Comparison of ENCODE assay signal across 10 cellular contexts in genomic region chr13:114099191-114099590, GRCh38. TPM values are rescaled to one million over a fixed set of nuclear protein-coding genes. Genes with fewer than 3 reads are reported as not detected.
A peak's percentile ranks its signal among the peaks of the same experiment; 100 is the strongest.
DNase-seq lines count a peak whose midpoint lies in the region; ATAC-seq and TF ChIP-seq lines count a peak whose summit lies in the region.
"Had no signal": no experiment of that assay in that cellular context is flagged by ENCODE, and none has a peak within 500 bp of the region (broad histone marks: within the 10 kb centered on the region; RNA-seq: fewer than 3 reads in every experiment).

No MANE protein-coding gene starts in this region.

- H3K27me3 ChIP-seq in RWPE2 (ENCODE audit: insufficient read depth, poor library complexity, severe bottlenecking) (no peaks in the 10 kb centered on the region), Karpas-422 (ENCODE audit: low read length) (no peaks in the 10 kb centered on the region)

- no peaks in the 10 kb centered on the region for H3K9me3 ChIP-seq in RWPE2 (ENCODE audit: severe bottlenecking)
- no peaks in the 10 kb centered on the region; the same call in 1 of the 2 replicates for H3K9me3 ChIP-seq in Karpas-422 (ENCODE audit: low read length)
- H3K9me3 ChIP-seq: Caco-2 had no signal

- H3K9me2 ChIP-seq in Karpas-422 (replicated peaks; ENCODE audit: insufficient read depth, low read length) = no peaks in the 10 kb centered on the region

- no peak for TF ChIP-seq CTCF in RWPE2 (IDR thresholded peaks at IDR 0.05; ENCODE audit: poor library complexity, severe bottlenecking)
- TF ChIP-seq CTCF in fibroblast of the aortic adventitia (IDR thresholded peaks at IDR 0.05; ENCODE audit: insufficient read depth, low read length) = no peak
- TF ChIP-seq CTCF in osteocyte (IDR thresholded peaks at IDR 0.05) = no peak

- no peak overlapping the region for H3K4me3 ChIP-seq in RWPE2 (ENCODE audit: severe bottlenecking)
- H3K4me3 ChIP-seq in fibroblast of the aortic adventitia (ENCODE audit: low read depth, low read length) = peak overlapping the region; percentile 28
- H3K4me3 ChIP-seq in Karpas-422 (ENCODE audit: low read length) = no peak overlapping the region

- no peaks in the 10 kb centered on the region for H3K27me3 Mint-ChIP-seq in osteocyte (ENCODE audit: unreplicated experiment)

- H3K36me3 ChIP-seq in RWPE2 (ENCODE audit: low read depth) (no peaks in the 10 kb centered on the region), Karpas-422 (ENCODE audit: insufficient read depth, low read length) (no peaks in the 10 kb centered on the region)

- H3K4me3 Mint-ChIP-seq in osteocyte (ENCODE audit: unreplicated experiment) = peak overlapping the region; percentile 10

- H3K4me1 ChIP-seq in RWPE2 (ENCODE audit: insufficient read depth, poor library complexity, severe bottlenecking) (no peaks in the 10 kb centered on the region), Karpas-422 (ENCODE audit: low read length) (no peaks in the 10 kb centered on the region)
- H3K4me1 ChIP-seq: Caco-2 had no signal

- H3K9me3 Mint-ChIP-seq in osteocyte (ENCODE audit: unreplicated experiment) = no peaks in the 10 kb centered on the region

- H3K27ac Mint-ChIP-seq in osteocyte (ENCODE audit: unreplicated experiment) = peak overlapping the region; percentile 88

- no peaks in the 10 kb centered on the region for H4K20me1 ChIP-seq in Karpas-422 (ENCODE audit: insufficient read depth, low read depth, low read length)

- H3K79me2 ChIP-seq in Karpas-422 (ENCODE audit: low read length) = no peaks in the 10 kb centered on the region

- no peak overlapping the region for H3K27ac ChIP-seq in RWPE2 (ENCODE audit: poor library complexity, severe bottlenecking)
- no peak overlapping the region for H3K27ac ChIP-seq in Karpas-422 (ENCODE audit: low read length)
- H3K27ac ChIP-seq: VCaP had no signal

- peaks cover 53% of the 10 kb centered on the region for H3K4me1 Mint-ChIP-seq in osteocyte (ENCODE audit: unreplicated experiment)

- peak; percentile 29 for DNase-seq in activated CD4-positive, alpha-beta T cell treated with anti-CD3 and anti-CD28 coated beads for 48 hours
- DNase-seq in activated CD4-positive, alpha-beta T cell treated with anti-CD3 and anti-CD28 coated beads, Interleukin-2, amount 50 U/mL, for 4 hours = no peak
- DNase-seq in RWPE2 (ENCODE audit: low spot score) = peak; percentile 45
- DNase-seq in fibroblast of the aortic adventitia (ENCODE audit: low read depth) = peak; percentile 92
- DNase-seq in osteocyte (ENCODE audit: extremely low spot score, unreplicated experiment) = peak; percentile 93
- no peak for DNase-seq in Karpas-422

- ATAC-seq in RWPE2 (ENCODE audit: low read depth) (peak; percentile 41; the same call in 1 of the 3 replicates), GM21423 (IDR thresholded peaks at IDR 0.05; ENCODE audit: unreplicated experiment) (no peak), HG02588 (IDR thresholded peaks at IDR 0.05; ENCODE audit: unreplicated experiment) (no peak)

- no peak overlapping the region for H3K4me2 ChIP-seq in Karpas-422 (ENCODE audit: low read depth, low read length, poor library complexity, severe bottlenecking)

- peaks cover 2% of the 10 kb centered on the region for H3K36me3 Mint-ChIP-seq in osteocyte (ENCODE audit: unreplicated experiment)

- H3K9ac ChIP-seq in Karpas-422 (ENCODE audit: low read length) = no peak overlapping the region

- H2AFZ ChIP-seq in Karpas-422 (ENCODE audit: low read length) = no peak overlapping the region

RNA-seq across cellular contexts. Expression of gene RASA3, which starts 33.2 kb away (rescaled TPM):
- total RNA-seq in fibroblast of the aortic adventitia (ENCODE audit: low replicate concordance) (14.0 and 36.1 TPM in 2 replicates), osteocyte (44.8 and 45.5 TPM in 2 replicates)
- total RNA-seq in Karpas-422 (2014; rRNA removed; shearing (Covaris generic); ENCODE audit: low replicate concordance) = 0.56 and 2.4 TPM in 2 replicates

Comparison
In these comparisons a context has a peak if more than half of its experiments do, and no peak if none do; other contexts are left out.
1. DNase-seq: peak in activated CD4-positive, alpha-beta T cell treated with anti-CD3 and anti-CD28 coated beads for 48 hours (single experiment), RWPE2 (single experiment), fibroblast of the aortic adventitia (single experiment) and osteocyte (single experiment); none in activated CD4-positive, alpha-beta T cell treated with anti-CD3 and anti-CD28 coated beads, Interleukin-2, amount 50 U/mL, for 4 hours (0 of 2) and Karpas-422 (single experiment).